9 cellular contexts compared by ENCODE assay signal in the genomic region with DNA sequence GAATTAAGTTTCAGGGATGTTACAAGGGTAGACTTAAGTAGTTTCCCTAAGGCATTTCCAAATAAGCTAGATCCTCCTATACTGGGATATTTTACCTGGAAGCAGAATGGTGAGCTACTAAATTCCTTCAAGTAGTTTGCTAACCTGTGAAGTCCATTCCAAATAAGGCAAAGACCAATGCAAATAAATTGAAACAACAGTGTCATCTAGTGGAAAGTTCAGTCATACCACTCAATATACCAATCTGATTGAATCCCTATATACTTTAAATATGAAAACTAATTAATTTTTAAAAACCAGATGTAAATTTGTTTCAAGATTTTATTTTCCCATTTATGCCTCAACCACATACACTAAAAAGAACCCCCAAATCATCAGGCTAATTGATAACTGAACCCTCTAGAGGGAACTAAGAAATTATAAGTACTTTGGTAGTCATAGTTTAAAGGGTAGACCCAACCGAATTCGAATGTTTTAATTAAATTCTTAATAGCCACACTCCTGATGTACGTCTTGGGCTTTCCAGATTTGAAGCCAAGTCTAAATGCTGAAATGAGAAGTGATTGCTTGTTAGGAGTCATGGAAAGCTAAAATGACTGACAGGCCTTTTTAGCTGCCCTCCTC.
A peak's percentile ranks its signal among the peaks of the same experiment; 100 is the strongest.
DNase-seq lines count a peak whose midpoint lies in the region; ATAC-seq and TF ChIP-seq lines count a peak whose summit lies in the region.
"Had no signal": no experiment of that assay in that cellular context is flagged by ENCODE, and none has a peak within 500 bp of the region (broad histone marks: within the 10 kb centered on the region; RNA-seq: fewer than 3 reads in every experiment).

No MANE protein-coding gene starts in this region.

- TF ChIP-seq CTCF in BE2C (IDR thresholded peaks at IDR 0.05; ENCODE audit: low read depth, low read length), result peak; percentile 74
- TF ChIP-seq CTCF in ascending aorta (IDR thresholded peaks at IDR 0.05), result peak in 2 of 3 experiments; percentile 39 to 43

- no peak overlapping the region for H3K27ac Mint-ChIP-seq in stimulated activated memory B cell treated with anti-CD40 and anti-IgM and Interleukin-4, amounts not matched to agents 10 μg/mL and 1 μg/mL and 100 μg/mL, for 72 hours
- H3K27ac Mint-ChIP-seq: memory B cell had no signal

- H3K27me3 Mint-ChIP-seq in stimulated activated memory B cell treated with anti-CD40 and anti-IgM and Interleukin-4, amounts not matched to agents 10 μg/mL and 1 μg/mL and 100 μg/mL, for 72 hours, result no peaks in the 10 kb centered on the region

- H3K36me3 Mint-ChIP-seq in stimulated activated memory B cell treated with anti-CD40 and anti-IgM and Interleukin-4, amounts not matched to agents 10 μg/mL and 1 μg/mL and 100 μg/mL, for 72 hours, result no peaks in the 10 kb centered on the region
- H3K36me3 Mint-ChIP-seq: memory B cell had no signal

- no peaks in the 10 kb centered on the region for H3K9me3 Mint-ChIP-seq in stimulated activated memory B cell treated with anti-CD40 and anti-IgM and Interleukin-4, amounts not matched to agents 10 μg/mL and 1 μg/mL and 100 μg/mL, for 72 hours
- H3K9me3 Mint-ChIP-seq: memory B cell had no signal

- peaks cover 4% of the 10 kb centered on the region; the same call in 1 of the 2 replicates for H3K4me1 ChIP-seq in BE2C
- H3K4me1 ChIP-seq in ascending aorta, result no peaks in the 10 kb centered on the region

- H3K36me3 ChIP-seq in BE2C (no peaks in the 10 kb centered on the region), ascending aorta (no peaks in the 10 kb centered on the region)

- H3K4me3 Mint-ChIP-seq in stimulated activated memory B cell treated with anti-CD40 and anti-IgM and Interleukin-4, amounts not matched to agents 10 μg/mL and 1 μg/mL and 100 μg/mL, for 72 hours, result no peak overlapping the region
- H3K4me3 Mint-ChIP-seq: memory B cell had no signal

- no peaks in the 10 kb centered on the region for H3K4me1 Mint-ChIP-seq in stimulated activated memory B cell treated with anti-CD40 and anti-IgM and Interleukin-4, amounts not matched to agents 10 μg/mL and 1 μg/mL and 100 μg/mL, for 72 hours
- H3K4me1 Mint-ChIP-seq: memory B cell had no signal

- ATAC-seq in GM19351 (IDR thresholded peaks at IDR 0.05; ENCODE audit: unreplicated experiment), result peak; percentile 82
- no peak for ATAC-seq in GM18858 (IDR thresholded peaks at IDR 0.05; ENCODE audit: unreplicated experiment)
- ATAC-seq in GM18873 (IDR thresholded peaks at IDR 0.05; ENCODE audit: low FRiP score, unreplicated experiment), result no peak
- no peak for ATAC-seq in stimulated activated memory B cell treated with anti-CD40 and anti-IgM and Interleukin-4, amounts not matched to agents 10 μg/mL and 1 μg/mL and 100 μg/mL, for 72 hours

- intact Hi-C loops in ascending aorta (cut with DNase I), result no loop called here

- no peaks in the 10 kb centered on the region for H3K9me3 ChIP-seq in BE2C
- no peaks in the 10 kb centered on the region for H3K9me3 ChIP-seq in ascending aorta

- no peak overlapping the region for H3K27ac ChIP-seq in ascending aorta

- no peaks in the 10 kb centered on the region for H3K27me3 ChIP-seq in BE2C
- no peaks in the 10 kb centered on the region for H3K27me3 ChIP-seq in ascending aorta

- H3K4me3 ChIP-seq in BE2C (ENCODE audit: low read depth, low read length) (no peak overlapping the region), ascending aorta (no peak overlapping the region)

- DNase-seq in BE2C, result no peak
- peak; percentile 62 for DNase-seq in NAMALWA (ENCODE audit: low spot score)
- no peak for DNase-seq in ascending aorta (ENCODE audit: low spot score in 2 of 2)
- peak; percentile 63 for DNase-seq in kidney glomerular epithelial cell (lab: John Stamatoyannopoulos, UW)

Comparison
In these comparisons a context has a peak if more than half of its experiments do, and no peak if none do; other contexts are left out.
1. DNase-seq: peak in NAMALWA (single experiment) and kidney glomerular epithelial cell (single experiment); none in BE2C (single experiment) and ascending aorta (0 of 2).